16 cellular contexts compared by ENCODE assay signal in genomic region chrX:418927-419729, GRCh38.
"Had no signal": no experiment of that assay in that cellular context is flagged by ENCODE, and none has a peak within 500 bp of the region (broad histone marks: within the 10 kb centered on the region; RNA-seq: fewer than 3 reads in every experiment).

No MANE protein-coding gene starts in this region.

- DNase-seq: activated CD4-positive, alpha-beta T cell treated with anti-CD3 and anti-CD28 coated beads, Interleukin-2, amount 50 U/mL, for 1 hour; activated CD4-positive, CD25-positive, alpha-beta regulatory T cell; activated naive CD4-positive, alpha-beta T cell treated with anti-CD3 and anti-CD28 coated beads for 36 hours; activated T-cell treated with anti-CD3 and anti-CD28 coated beads for 4 hours; esophagus squamous epithelium; foreskin keratinocyte; immature natural killer cell; left colon; mesenchymal stem cell; stimulated activated CD4-positive, alpha-beta T cell treated with anti-CD3 and anti-CD28 coated beads, Interleukin-15, amount 100 ng/mL, for 24 hours; stimulated activated CD4-positive, alpha-beta T cell treated with anti-CD3 and anti-CD28 coated beads, Interleukin-4, amount 100 ng/mL, for 24 hours had no signal

- H3K27me3 ChIP-seq: cardiac muscle cell, esophagus squamous epithelium, foreskin keratinocyte, pancreas had no signal

- H3K4me1 ChIP-seq: esophagus squamous epithelium, foreskin keratinocyte, pancreas had no signal

- FAIRE-seq: astrocyte, colon, pancreas had no signal

- ATAC-seq: activated T-helper 17 cell treated with anti-CD3 and anti-CD28 coated beads, Interleukin-2, amount 50 U/mL, for 72 hours; foreskin keratinocyte; left colon; pancreas had no signal

- H3K36me3 ChIP-seq: cardiac muscle cell, esophagus squamous epithelium, pancreas had no signal

- H3K4me3 ChIP-seq: cardiac muscle cell, esophagus squamous epithelium, pancreas had no signal

- H3K9me3 ChIP-seq: esophagus squamous epithelium, pancreas had no signal

- H3K27ac ChIP-seq: cardiac muscle cell, esophagus squamous epithelium, foreskin keratinocyte, pancreas had no signal
